In genomic region chr18:6885992-6886823, GRCh38 we compare ENCODE assay signal across 8 cellular contexts.
DNase-seq lines count a peak whose midpoint lies in the region; ATAC-seq and TF ChIP-seq lines count a peak whose summit lies in the region.

No MANE protein-coding gene starts in this region.

- peaks cover 0 to 18% (median 9%) of the 10 kb centered on the region in 4 donors for H3K4me1 ChIP-seq in esophagus muscularis mucosa

- ATAC-seq in HG03025 (IDR thresholded peaks at IDR 0.05; ENCODE audit: low FRiP score, unreplicated experiment) (no peak), HG03457 (IDR thresholded peaks at IDR 0.05; ENCODE audit: unreplicated experiment) (no peak)

- no peak overlapping the region for H3K4me3 ChIP-seq in esophagus muscularis mucosa

- no peaks in the 10 kb centered on the region for H3K27me3 ChIP-seq in esophagus muscularis mucosa

- DNase-seq in NCI-H1436 (lab: John Stamatoyannopoulos, UW) (peak; percentile 32), NCI-H1436 treated with DMSO at 0.1 percent for 48 hours (lab: John Stamatoyannopoulos, UW) (no peak), Kasumi-1 (lab: John Stamatoyannopoulos, UW) (peak; percentile 42 to 55), SK-MEL-5 (ENCODE audit: low read depth, low spot score) (peak; percentile 74), esophagus muscularis mucosa (ENCODE audit: extremely low spot score) (no peak), mucosa of gallbladder (ENCODE audit: low spot score) (peak; percentile 50)

- 20% methylated on average over 4 of the region's 4 CpGs for WGBS in esophagus muscularis mucosa

- no peak for TF ChIP-seq POLR2A in esophagus muscularis mucosa (IDR thresholded peaks at IDR 0.05; ENCODE audit: low read depth)

- no peaks in the 10 kb centered on the region for H3K9me3 ChIP-seq in esophagus muscularis mucosa

- in situ Hi-C loops in SK-MEL-5 (cut with HindIII; ENCODE audit: low pct_unique_long_range_greater_than_20kb, low sequenced_read_pairs), result loop anchor here (10.0 kb wide), 1 partner anchor 341 kb away; no protein-coding TSS in a partner anchor

- no peak overlapping the region for H3K27ac ChIP-seq in esophagus muscularis mucosa (replicated peaks in 1 of 4)

- no peaks in the 10 kb centered on the region for H3K36me3 ChIP-seq in esophagus muscularis mucosa

- intact Hi-C loops in esophagus muscularis mucosa (cut with DNase I), result loop anchor here (2.0 to 5.0 kb wide), 2 partner anchors 341 to 1009 kb away; no protein-coding TSS in a partner anchor

- no peak for TF ChIP-seq EP300 in esophagus muscularis mucosa (IDR thresholded peaks at IDR 0.05)

- TF ChIP-seq CTCF in esophagus muscularis mucosa (IDR thresholded peaks at IDR 0.05), result peak; percentile 62 to 68 (median 67)

Comparison
In these comparisons a context has a peak if more than half of its experiments do, and no peak if none do; other contexts are left out.
1. DNase-seq: peak in NCI-H1436 (single experiment), Kasumi-1 (2 of 2), SK-MEL-5 (single experiment) and mucosa of gallbladder (single experiment); none in NCI-H1436 treated with DMSO at 0.1 percent for 48 hours (single experiment) and esophagus muscularis mucosa (single experiment).